8 cellular contexts compared by ENCODE assay signal in genomic region chr17:64777413-64778101, GRCh38.
DNase-seq lines count a peak whose midpoint lies in the region; ATAC-seq lines count a peak whose summit lies in the region.

No MANE protein-coding gene starts in this region.

- peak overlapping the region; percentile 10 for H3K4me3 Mint-ChIP-seq in activated naive CD4-positive, alpha-beta T cell treated with anti-CD3 and anti-CD28 coated beads, Interleukin-2, amount 10 ng/mL, durations not matched to agents 7 days and 5 days

- no peak overlapping the region for H3K27ac Mint-ChIP-seq in activated naive CD4-positive, alpha-beta T cell treated with anti-CD3 and anti-CD28 coated beads, Interleukin-2, amount 10 ng/mL, durations not matched to agents 7 days and 5 days

- peaks cover 10% of the 10 kb centered on the region for H3K36me3 Mint-ChIP-seq in activated naive CD4-positive, alpha-beta T cell treated with anti-CD3 and anti-CD28 coated beads, Interleukin-2, amount 10 ng/mL, durations not matched to agents 7 days and 5 days

- H3K4me1 Mint-ChIP-seq in activated naive CD4-positive, alpha-beta T cell treated with anti-CD3 and anti-CD28 coated beads, Interleukin-2, amount 10 ng/mL, durations not matched to agents 7 days and 5 days: peaks cover 39% of the 10 kb centered on the region

- peaks cover 43% of the 10 kb centered on the region for H3K27me3 Mint-ChIP-seq in activated naive CD4-positive, alpha-beta T cell treated with anti-CD3 and anti-CD28 coated beads, Interleukin-2, amount 10 ng/mL, durations not matched to agents 7 days and 5 days

- no peak for DNase-seq in activated naive CD4-positive, alpha-beta T cell treated with anti-CD3 and anti-CD28 coated beads, Interleukin-2, amount 10 ng/mL, durations not matched to agents 7 days and 5 days
- no peak for DNase-seq in activated naive CD4-positive, alpha-beta T cell treated with Interleukin-2 at 50 U/mL for 16 hours
- peak; percentile 73 for DNase-seq in SIG-M5 treated with dmso at 0.1 percent for 504 hours (lab: John Stamatoyannopoulos, UW; ENCODE audit: unreplicated experiment)
- peak in 38 of 42 donors; percentile 27 to 83 (median 63) for DNase-seq in head of caudate nucleus
- DNase-seq in pons (ENCODE audit: low spot score): peak; percentile 37
- no peak for DNase-seq in SKM-1 treated with dmso at 0.1 percent for 144 hours (lab: John Stamatoyannopoulos, UW; ENCODE audit: unreplicated experiment)
- no peak for DNase-seq in stimulated activated CD4-positive, alpha-beta T cell treated with anti-CD3 and anti-CD28 coated beads, Interleukin-4, amount 100 ng/mL, for 24 hours

- H3K9me3 Mint-ChIP-seq in activated naive CD4-positive, alpha-beta T cell treated with anti-CD3 and anti-CD28 coated beads, Interleukin-2, amount 10 ng/mL, durations not matched to agents 7 days and 5 days: no peaks in the 10 kb centered on the region

- no peak for ATAC-seq in HG03108 (IDR thresholded peaks at IDR 0.05; ENCODE audit: unreplicated experiment)

- CTCF ChIA-PET in activated naive CD4-positive, alpha-beta T cell treated with anti-CD3 and anti-CD28 coated beads, Interleukin-2, amount 10 ng/mL, durations not matched to agents 7 days and 5 days (lab: Charles Lee): interaction anchor here (0.8 to 1.8 kb wide), 6 partner anchors 19 to 220 kb away, joined by 3 to 6 read pairs (median 5); no protein-coding TSS in a partner anchor

- intact Hi-C loops in head of caudate nucleus (cut with DNase I): no loop called here

Comparison
In these comparisons a context has a peak if more than half of its experiments do, and no peak if none do; other contexts are left out.
1. DNase-seq: peak in SIG-M5 treated with dmso at 0.1 percent for 504 hours (single experiment), head of caudate nucleus (38 of 42) and pons (single experiment); none in activated naive CD4-positive, alpha-beta T cell treated with anti-CD3 and anti-CD28 coated beads, Interleukin-2, amount 10 ng/mL, durations not matched to agents 7 days and 5 days (single experiment), activated naive CD4-positive, alpha-beta T cell treated with Interleukin-2 at 50 U/mL for 16 hours (single experiment), SKM-1 treated with dmso at 0.1 percent for 144 hours (single experiment) and stimulated activated CD4-positive, alpha-beta T cell treated with anti-CD3 and anti-CD28 coated beads, Interleukin-4, amount 100 ng/mL, for 24 hours (single experiment).